Comparison of ENCODE assay signal across 13 cellular contexts in the genomic region with DNA sequence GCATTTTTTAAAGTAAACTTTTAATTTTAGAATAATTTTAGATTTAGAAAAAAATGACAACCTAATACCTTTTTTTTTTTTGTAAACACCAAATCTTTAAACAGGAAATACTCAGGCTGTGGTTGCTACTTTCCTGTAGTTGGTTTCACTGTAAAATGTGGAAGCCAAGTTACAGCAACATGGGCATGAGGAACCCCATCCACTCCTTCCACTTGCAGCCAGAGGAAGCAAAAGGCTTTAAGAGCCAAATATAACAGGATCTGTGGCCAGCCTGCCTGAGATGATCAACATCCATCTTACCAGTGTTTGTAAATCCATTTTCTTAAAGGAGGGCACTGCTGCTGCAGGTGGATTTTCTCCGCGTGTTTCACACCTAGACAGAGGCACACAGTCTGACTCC.
DNase-seq lines count a peak whose midpoint lies in the region; ATAC-seq and TF ChIP-seq lines count a peak whose summit lies in the region.
"Had no signal": no experiment of that assay in that cellular context is flagged by ENCODE, and none has a peak within 500 bp of the region (broad histone marks: within the 10 kb centered on the region; RNA-seq: fewer than 3 reads in every experiment).

No MANE protein-coding gene starts in this region.

- H3K36me3 Mint-ChIP-seq in CD4-positive, alpha-beta memory T cell = peaks cover 19 to 24% of the 10 kb centered on the region in 2 donors
- H3K36me3 Mint-ChIP-seq in central memory CD8-positive, alpha-beta T cell (ENCODE audit: insufficient read depth) = peaks cover 17% of the 10 kb centered on the region

- H3K4me1 ChIP-seq in CD4-positive, alpha-beta memory T cell (ENCODE audit: insufficient read depth, low read length) = peaks cover 95% of the 10 kb centered on the region

- peak overlapping the region; percentile 69 to 86 (median 77) for H3K4me3 Mint-ChIP-seq in CD4-positive, alpha-beta memory T cell
- peak overlapping the region; percentile 54 for H3K4me3 Mint-ChIP-seq in central memory CD8-positive, alpha-beta T cell

- intact Hi-C loops in CD4-positive, alpha-beta memory T cell (cut with micrococcal nuclease) = loop anchor here (5.0 kb wide), 2 partner anchors 67 to 187 kb away; a partner anchor contains a TSS

- no peaks in the 10 kb centered on the region for H3K27me3 ChIP-seq in CD4-positive, alpha-beta memory T cell (ENCODE audit: insufficient read depth, low read length)

- no peak for ATAC-seq in central memory CD8-positive, alpha-beta T cell (replicated peaks; ENCODE audit: extremely low read depth, poor library complexity, severe bottlenecking)
- no peak for ATAC-seq in HG03175 (IDR thresholded peaks at IDR 0.05; ENCODE audit: unreplicated experiment)
- ATAC-seq: HCT116 had no signal

- peak; percentile 45 for DNase-seq in Ammon's horn (ENCODE audit: low spot score)
- peak in 4 of 5 donors; percentile 46 to 61 (median 50) for DNase-seq in CD4-positive, alpha-beta memory T cell
- peak; percentile 20 for DNase-seq in SKM-1 (lab: John Stamatoyannopoulos, UW; ENCODE audit: unreplicated experiment)
- no peak for DNase-seq in central memory CD8-positive, alpha-beta T cell (ENCODE audit: low spot score in 2 of 2)
- DNase-seq in foreskin fibroblast = no peak
- no peak for DNase-seq in 8988T
- DNase-seq in HUDEP-2 (lab: John Stamatoyannopoulos, UW; ENCODE audit: unreplicated experiment in 76 of 76) = no peak
- DNase-seq: activated CD4-positive, alpha-beta T cell treated with anti-CD3 and anti-CD28 coated beads, Interleukin-2, amount 50 U/mL, for 4 hours; NCI-H1092; NCI-H345; SW 1271 had no signal

- H3K27ac Mint-ChIP-seq in CD4-positive, alpha-beta memory T cell = peak overlapping the region; percentile 53 to 88 (median 79)
- no peak overlapping the region for H3K27ac Mint-ChIP-seq in central memory CD8-positive, alpha-beta T cell (ENCODE audit: low read depth)

- H3K27me3 Mint-ChIP-seq in CD4-positive, alpha-beta memory T cell = no peaks in the 10 kb centered on the region
- H3K27me3 Mint-ChIP-seq in central memory CD8-positive, alpha-beta T cell = no peaks in the 10 kb centered on the region

- H3K36me3 ChIP-seq in CD4-positive, alpha-beta memory T cell (ENCODE audit: insufficient read depth, low read length) = peaks cover 6% of the 10 kb centered on the region

- H3K9me3 ChIP-seq in CD4-positive, alpha-beta memory T cell (ENCODE audit: control insufficient read depth in 1 of 2, low read length in 2 of 2) = no peaks in the 10 kb centered on the region

- no peaks in the 10 kb centered on the region for H3K9me3 Mint-ChIP-seq in CD4-positive, alpha-beta memory T cell
- H3K9me3 Mint-ChIP-seq in central memory CD8-positive, alpha-beta T cell = no peaks in the 10 kb centered on the region

- no peak for TF ChIP-seq CTCF in foreskin fibroblast (IDR thresholded peaks at IDR 0.05; ENCODE audit: low read depth, low read length)

- peak overlapping the region in 1 of 2 donors; percentile 13 for H3K4me3 ChIP-seq in CD4-positive, alpha-beta memory T cell (ENCODE audit: low read length in 2 of 2)
- no peak overlapping the region for H3K4me3 ChIP-seq in foreskin fibroblast (ENCODE audit: low read depth in 1 of 2, low read length in 2 of 2)

- POLR2A ChIA-PET in CD4-positive, alpha-beta memory T cell (lab: Charles Lee; ENCODE audit: partially characterized antibody) = interaction anchor here (0.6 to 1.9 kb wide), 7 partner anchors 14 to 220 kb away, joined by 3 to 7 read pairs (median 3); a partner anchor contains a TSS

- peak overlapping the region; percentile 35 for H3K27ac ChIP-seq in CD4-positive, alpha-beta memory T cell (ENCODE audit: low read depth, low read length)

- peaks cover 63 to 95% (median 76%) of the 10 kb centered on the region in 4 donors for H3K4me1 Mint-ChIP-seq in CD4-positive, alpha-beta memory T cell
- peaks cover 82% of the 10 kb centered on the region for H3K4me1 Mint-ChIP-seq in central memory CD8-positive, alpha-beta T cell

- CTCF ChIA-PET in CD4-positive, alpha-beta memory T cell (lab: Charles Lee; ENCODE audit: partially characterized antibody) = interaction anchor here (1.3 to 3.7 kb wide), 3 partner anchors 20 to 104 kb away, joined by 3 to 23 read pairs (median 5); a partner anchor contains a TSS

Comparison
In these comparisons a context has a peak if more than half of its experiments do, and no peak if none do; other contexts are left out.
1. DNase-seq: peak in Ammon's horn (single experiment), CD4-positive, alpha-beta memory T cell (4 of 5) and SKM-1 (single experiment); none in central memory CD8-positive, alpha-beta T cell (0 of 2), foreskin fibroblast (0 of 2), 8988T (single experiment) and HUDEP-2 (0 of 76).